In the genomic region with DNA sequence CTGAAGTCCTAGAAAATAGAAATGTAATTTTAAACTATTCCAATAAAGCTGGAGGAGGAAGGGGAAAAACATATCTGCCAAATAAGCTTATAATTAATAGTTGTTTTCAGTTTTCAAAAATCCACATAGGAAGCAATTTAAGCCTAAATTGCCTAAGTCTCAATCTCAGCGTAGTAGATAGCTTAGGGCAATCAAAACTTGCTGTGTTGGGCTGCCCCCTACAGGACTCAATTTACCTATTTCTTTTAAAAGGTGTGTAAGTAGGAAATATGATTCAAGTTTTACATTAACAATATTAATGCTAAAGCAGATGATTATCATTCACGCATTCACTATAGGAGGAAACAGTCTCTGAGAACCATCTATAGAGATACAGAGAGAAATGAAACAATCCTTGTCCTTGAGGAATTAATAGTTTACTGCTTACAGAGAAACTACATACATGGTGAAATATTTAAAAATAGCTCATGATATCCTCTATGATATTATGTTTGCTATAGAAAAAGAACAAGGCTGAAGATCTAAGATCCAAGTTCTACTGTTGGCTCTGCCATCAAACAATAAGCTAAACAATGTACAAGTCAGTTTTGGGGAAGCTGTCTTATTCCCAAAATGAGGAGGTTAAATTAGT, we compare ENCODE assay signal across 8 cellular contexts.
DNase-seq lines count a peak whose midpoint lies in the region; ATAC-seq, FAIRE-seq and TF ChIP-seq lines count a peak whose summit lies in the region.

No MANE protein-coding gene starts in this region.

- no peaks in the 10 kb centered on the region for H3K9me2 ChIP-seq in GM23248 (ENCODE audit: insufficient read depth)

- peaks cover 80% of the 10 kb centered on the region for H3K79me2 ChIP-seq in GM23248 (ENCODE audit: insufficient read depth)

- H3K36me3 ChIP-seq in Caco-2 (ENCODE audit: control insufficient read depth, insufficient read depth, low read length) = no peaks in the 10 kb centered on the region
- no peaks in the 10 kb centered on the region for H3K36me3 ChIP-seq in GM23248 (ENCODE audit: low read depth)
- H3K36me3 ChIP-seq in body of pancreas (replicated peaks in 1 of 2; ENCODE audit: insufficient read depth in 1 of 2, low read depth in 2 of 2) = no peaks in the 10 kb centered on the region
- H3K36me3 ChIP-seq in kidney (ENCODE audit: control insufficient read depth in 1 of 2, insufficient read depth in 2 of 2, low read length in 2 of 2) = peaks cover 0 to 3% of the 10 kb centered on the region in 2 donors

- no peak for TF ChIP-seq POLR2A in body of pancreas (IDR thresholded peaks at IDR 0.05)

- FAIRE-seq in TTC549 (lab: Jason Lieb, UNC) (peak; percentile 87), kidney (lab: Jason Lieb, UNC) (no peak)

- no peak overlapping the region for H2AFZ ChIP-seq in GM23248

- H3K36me3 Mint-ChIP-seq in Caco-2 (ENCODE audit: insufficient read depth, unreplicated experiment) = no peaks in the 10 kb centered on the region

- H3K27ac ChIP-seq in GM23248 (no peak overlapping the region), body of pancreas (no peak overlapping the region), kidney (ENCODE audit: low read depth in 2 of 2, low read length in 2 of 2) (no peak overlapping the region)

- H3K4me3 Mint-ChIP-seq in Caco-2 (ENCODE audit: unreplicated experiment) = no peak overlapping the region

- no peak overlapping the region for H3K4me2 ChIP-seq in GM23248 (ENCODE audit: unreplicated experiment)

- H3K27ac Mint-ChIP-seq in Caco-2 (ENCODE audit: unreplicated experiment) = no peak overlapping the region

- H3K9me3 ChIP-seq in Caco-2 = no peaks in the 10 kb centered on the region
- H3K9me3 ChIP-seq in GM23248 (ENCODE audit: low read depth) = no peaks in the 10 kb centered on the region
- H3K9me3 ChIP-seq in body of pancreas = no peaks in the 10 kb centered on the region
- H3K9me3 ChIP-seq in kidney (ENCODE audit: control insufficient read depth in 1 of 2, low read length in 2 of 2) = no peaks in the 10 kb centered on the region

- H3K4me1 ChIP-seq in Caco-2 = peaks cover 6% of the 10 kb centered on the region; the same call in 1 of the 2 replicates
- peaks cover 5% of the 10 kb centered on the region; the same call in 1 of the 2 replicates for H3K4me1 ChIP-seq in GM23248 (ENCODE audit: insufficient read depth)
- H3K4me1 ChIP-seq in body of pancreas = peaks cover 6% of the 10 kb centered on the region
- no peaks in the 10 kb centered on the region for H3K4me1 ChIP-seq in kidney (ENCODE audit: control insufficient read depth in 1 of 2, insufficient read depth in 1 of 2, low read depth in 1 of 2, low read length in 2 of 2)

- CTCF ChIA-PET in Caco-2 (lab: Charles Lee) = interaction anchor here (1.0 to 1.3 kb wide), 4 partner anchors 82 to 792 kb away, joined by 3 to 7 read pairs (median 4); no protein-coding TSS in a partner anchor

- H3K4me3 ChIP-seq in Caco-2 (ENCODE audit: low read depth, low read length) = no peak overlapping the region
- H3K4me3 ChIP-seq in GM23248 = no peak overlapping the region
- H3K4me3 ChIP-seq in body of pancreas = no peak overlapping the region
- H3K4me3 ChIP-seq in kidney (ENCODE audit: low read length in 2 of 2) = no peak overlapping the region

- no peaks in the 10 kb centered on the region for H3K27me3 ChIP-seq in Caco-2 (replicated peaks; ENCODE audit: control insufficient read depth, insufficient read depth, low read length)
- H3K27me3 ChIP-seq in GM23248 (replicated peaks; ENCODE audit: insufficient read depth) = no peaks in the 10 kb centered on the region
- H3K27me3 ChIP-seq in body of pancreas = no peaks in the 10 kb centered on the region

- in situ Hi-C loops in GM23248 (cut with MboI) = loop anchor here (25.0 kb wide), 1 partner anchor 486 kb away; no protein-coding TSS in a partner anchor

- H4K20me1 ChIP-seq in GM23248 (ENCODE audit: insufficient read depth) = no peaks in the 10 kb centered on the region

- WGBS in GM23248 (ENCODE audit: low coverage in 1 of 2, low lambda C conversion rate in 2 of 2, missing lambda C conversion rate in 2 of 2), 2 experiments = 5 to 19% methylated on average over 2 of the region's 2 CpGs
- 24 to 59% methylated on average over 2 of the region's 2 CpGs for WGBS in body of pancreas, 2 donors

- TF ChIP-seq CTCF in Caco-2 (IDR thresholded peaks at IDR 0.05; ENCODE audit: insufficient read depth in 1 of 2, low read depth in 1 of 2, low read length in 1 of 2, severe bottlenecking in 1 of 2, unreplicated experiment in 1 of 2) = peak; percentile 52 to 56
- peak in 5 of 7 experiments; percentile 39 to 70 (median 59) for TF ChIP-seq CTCF in body of pancreas (IDR thresholded peaks at IDR 0.05)
- TF ChIP-seq CTCF in kidney (IDR thresholded peaks at IDR 0.05; ENCODE audit: borderline replicate concordance, extremely low read depth, insufficient read depth) = peak; percentile 57

- intact Hi-C loops in Caco-2 (cut with micrococcal nuclease; ENCODE audit: unreplicated experiment) = loop anchor here (1.0 to 2.0 kb wide), 5 partner anchors 133 to 793 kb away; a partner anchor contains a TSS
- intact Hi-C loops in body of pancreas (cut with DNase I) = loop anchor here (10.0 kb wide), 1 partner anchor 489 kb away; no protein-coding TSS in a partner anchor
- intact Hi-C loops in kidney (cut with DNase I) = no loop called here

- H3K4me1 Mint-ChIP-seq in Caco-2 (ENCODE audit: low read depth, unreplicated experiment) = peaks cover 21% of the 10 kb centered on the region

- no peaks in the 10 kb centered on the region for H3K9me3 Mint-ChIP-seq in Caco-2 (ENCODE audit: unreplicated experiment)

- POLR2A ChIA-PET in Caco-2 (lab: Charles Lee) = no interaction called here

- peaks cover 4% of the 10 kb centered on the region for H3F3A ChIP-seq in GM23248 (ENCODE audit: insufficient read depth)

- no TSS peak for BruUV-seq in Caco-2 (replicated peaks; lab: Mats Ljungman, UMichigan)

- DNase-seq in Caco-2 = peak; percentile 54 to 65
- peak; percentile 83 for DNase-seq in GM23248
- DNase-seq in NCI-H187 (lab: John Stamatoyannopoulos, UW) = peak; percentile 5 to 22
- peak; percentile 46 to 67 (median 59) for DNase-seq in body of pancreas
- DNase-seq in kidney = no peak
- DNase-seq in stimulated activated CD4-positive, alpha-beta T cell treated with anti-CD3 and anti-CD28 coated beads, Interleukin-2, amount 100 ng/mL, for 4 hours (ENCODE audit: low read depth) = peak; percentile 64
- no peak for DNase-seq in ecto neural progenitor cell (ENCODE audit: low spot score)

- ATAC-seq in body of pancreas = peak; percentile 58

- H3K27me3 Mint-ChIP-seq in Caco-2 (ENCODE audit: insufficient read depth, unreplicated experiment) = no peaks in the 10 kb centered on the region

- no peak overlapping the region for H3K9ac ChIP-seq in GM23248
- H3K9ac ChIP-seq in kidney (ENCODE audit: low read length in 2 of 2) = no peak overlapping the region

Comparison
In these comparisons a context has a peak if more than half of its experiments do, and no peak if none do; other contexts are left out.
1. DNase-seq: peak in Caco-2 (2 of 2), GM23248 (single experiment), NCI-H187 (2 of 2), body of pancreas (4 of 4) and stimulated activated CD4-positive, alpha-beta T cell treated with anti-CD3 and anti-CD28 coated beads, Interleukin-2, amount 100 ng/mL, for 4 hours (single experiment); none in kidney (single experiment) and ecto neural progenitor cell (single experiment).
2. Peak in every context shown above with its lines, with median percentiles within 50 percentile points of each other: CTCF ChIP-seq.